ENCODE assay signal across 17 cellular contexts in genomic region chr1:86779308-86780191, GRCh38.
A peak's percentile ranks its signal among the peaks of the same experiment; 100 is the strongest.
DNase-seq lines count a peak whose midpoint lies in the region; ATAC-seq, FAIRE-seq and TF ChIP-seq lines count a peak whose summit lies in the region.
"Had no signal": no experiment of that assay in that cellular context is flagged by ENCODE, and none has a peak within 500 bp of the region (broad histone marks: within the 10 kb centered on the region; RNA-seq: fewer than 3 reads in every experiment).

No MANE protein-coding gene starts in this region.

- no peaks in the 10 kb centered on the region for H3K9me3 ChIP-seq in astrocyte (ENCODE audit: insufficient read depth, low read depth, low read length)
- H3K9me3 ChIP-seq in aorta (ENCODE audit: control insufficient read depth, low read length): no peaks in the 10 kb centered on the region
- H3K9me3 ChIP-seq: transverse colon had no signal

- H3K4me2 ChIP-seq in astrocyte (ENCODE audit: low read length): no peak overlapping the region

- no peak for FAIRE-seq in astrocyte (lab: Jason Lieb, UNC)
- FAIRE-seq: endometrium, HTR-8/SVneo had no signal

- intact Hi-C loops in left colon (cut with DNase I, micrococcal nuclease) (no loop called here), aorta (cut with DNase I) (loop anchor here in 1 of 2 donors (5.0 kb wide), 2 partner anchors 72 to 548 kb away; partner anchors contain the start of gene LMO4)

- H3K36me3 Mint-ChIP-seq in astrocyte (ENCODE audit: low read depth, unreplicated experiment): no peaks in the 10 kb centered on the region

- H3K4me3 ChIP-seq in astrocyte (ENCODE audit: insufficient read depth, low read depth, low read length) (no peak overlapping the region), aorta (ENCODE audit: low read length in 2 of 2) (no peak overlapping the region)
- H3K4me3 ChIP-seq: skin epidermis, transverse colon had no signal

- H3K9me3 Mint-ChIP-seq in astrocyte (ENCODE audit: unreplicated experiment): no peaks in the 10 kb centered on the region

- ATAC-seq in left colon (peak; percentile 54), aorta (ENCODE audit: low FRiP score) (no peak), GM18502 (IDR thresholded peaks at IDR 0.05; ENCODE audit: poor library complexity, unreplicated experiment) (no peak), HG03196 (IDR thresholded peaks at IDR 0.05; ENCODE audit: unreplicated experiment) (no peak)

- no peaks in the 10 kb centered on the region for H3K79me2 ChIP-seq in astrocyte (ENCODE audit: insufficient read depth, low read length)

- H3K4me1 ChIP-seq in astrocyte (ENCODE audit: insufficient read depth, low read length) (peaks cover 26% of the 10 kb centered on the region), aorta (ENCODE audit: control insufficient read depth in 1 of 2, insufficient read depth in 2 of 2, low read length in 2 of 2) (peaks cover 2 to 3% of the 10 kb centered on the region in 2 donors)

- 76 to 77% methylated on average over 8 of the region's 8 CpGs for WGBS in aorta, 2 donors

- DNase-seq in AG09319 (ENCODE audit: extremely low read depth, low read depth) (peak; percentile 32), astrocyte (ENCODE audit: low read depth) (peak; percentile 47), left colon (no peak), aorta (no peak), activated gamma-delta T cell treated with Interleukin-2 at 50 U/mL for 16 hours (no peak)
- DNase-seq: activated CD8-positive, alpha-beta memory T cell treated with anti-CD3 and anti-CD28 coated beads, Interleukin-2, amount 50 U/mL, for 4 hours; GF-D8; NCI-H146; RPMI8226; transverse colon had no signal

- H3K4me1 Mint-ChIP-seq in astrocyte (ENCODE audit: low read depth, unreplicated experiment): peaks cover 32% of the 10 kb centered on the region

- H3K27me3 ChIP-seq in astrocyte (ENCODE audit: insufficient read depth, low read length) (no peaks in the 10 kb centered on the region), aorta (ENCODE audit: control insufficient read depth in 1 of 2, insufficient read depth in 2 of 2, low read length in 1 of 2) (no peaks in the 10 kb centered on the region)
- H3K27me3 ChIP-seq: transverse colon had no signal

- H3K27ac Mint-ChIP-seq in astrocyte (ENCODE audit: unreplicated experiment): no peak overlapping the region
- H3K27ac Mint-ChIP-seq: B cell had no signal

- H3K27me3 Mint-ChIP-seq in astrocyte (ENCODE audit: low read depth, unreplicated experiment): no peaks in the 10 kb centered on the region
- H3K27me3 Mint-ChIP-seq: B cell had no signal

- no peaks in the 10 kb centered on the region for H4K20me1 ChIP-seq in astrocyte (ENCODE audit: insufficient read depth, low read length)

- TF ChIP-seq CTCF in AG09319 (IDR thresholded peaks at IDR 0.05; ENCODE audit: low read depth, low read length) (no peak), astrocyte (IDR thresholded peaks at IDR 0.05; ENCODE audit: insufficient read depth, low read depth, low read length) (no peak)

- H3K27ac ChIP-seq in astrocyte (ENCODE audit: low read depth, low read length): peak overlapping the region; percentile 10
- H3K27ac ChIP-seq in aorta (ENCODE audit: low read depth in 1 of 2, low read length in 2 of 2): no peak overlapping the region
- H3K27ac ChIP-seq: skin epidermis, transverse colon had no signal

- no peak for TF ChIP-seq RAD21 in Ishikawa (IDR thresholded peaks at IDR 0.05; ENCODE audit: low read depth)

- no peaks in the 10 kb centered on the region for H3K36me3 ChIP-seq in astrocyte (ENCODE audit: insufficient read depth, low read length)
- no peaks in the 10 kb centered on the region for H3K36me3 ChIP-seq in aorta (ENCODE audit: control insufficient read depth in 1 of 2, insufficient read depth in 2 of 2, low read length in 1 of 2)
- H3K36me3 ChIP-seq: transverse colon had no signal

- H3K4me3 Mint-ChIP-seq in astrocyte (ENCODE audit: unreplicated experiment): no peak overlapping the region
- H3K4me3 Mint-ChIP-seq: B cell had no signal

- no peak for TF ChIP-seq EP300 in Ishikawa (IDR thresholded peaks at IDR 0.05; ENCODE audit: borderline replicate concordance)

- H3K9ac ChIP-seq in astrocyte (ENCODE audit: low read length): no peak overlapping the region

- no peak overlapping the region for H2AFZ ChIP-seq in astrocyte (ENCODE audit: low read depth, low read length)

TF ChIP-seq in Ishikawa, 13 proteins besides CTCF, POLR2A, EP300 and RAD21:
- no peak for TF ChIP-seq NFIC (IDR thresholded peaks at IDR 0.05)
- TF ChIP-seq CEBPB (IDR thresholded peaks at IDR 0.05): peak; percentile 40

Comparison
In these comparisons a context has a peak if more than half of its experiments do, and no peak if none do; other contexts are left out.
1. DNase-seq: peak in AG09319 (single experiment) and astrocyte (single experiment); none in left colon (0 of 2), aorta (0 of 2) and activated gamma-delta T cell treated with Interleukin-2 at 50 U/mL for 16 hours (single experiment).